14 cellular contexts compared by ENCODE assay signal in the genomic region with DNA sequence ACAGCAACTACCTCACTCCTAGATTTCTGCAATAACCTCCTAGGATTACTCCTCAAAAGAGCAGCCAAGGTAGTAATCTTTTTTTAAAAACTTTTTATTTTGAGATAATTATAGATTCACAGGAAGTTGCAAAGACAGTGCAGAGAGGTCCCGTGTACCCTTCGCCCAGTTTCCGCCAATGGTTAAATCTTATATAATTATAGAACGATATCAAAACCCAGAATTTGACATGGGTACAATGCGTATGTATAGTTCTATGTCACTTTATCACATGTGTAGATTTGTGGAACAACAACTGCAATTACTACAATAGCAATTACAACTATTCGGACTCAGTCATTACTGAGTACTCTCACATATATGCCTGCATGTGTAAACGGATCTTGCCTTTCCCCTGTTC.
DNase-seq lines count a peak whose midpoint lies in the region; ATAC-seq and TF ChIP-seq lines count a peak whose summit lies in the region.
"Had no signal": no experiment of that assay in that cellular context is flagged by ENCODE, and none has a peak within 500 bp of the region (broad histone marks: within the 10 kb centered on the region; RNA-seq: fewer than 3 reads in every experiment).

No MANE protein-coding gene starts in this region.

- no peaks in the 10 kb centered on the region for H3K27me3 Mint-ChIP-seq in CD8-positive, alpha-beta T cell (ENCODE audit: low read depth)
- no peaks in the 10 kb centered on the region for H3K27me3 Mint-ChIP-seq in activated naive CD8-positive, alpha-beta T cell treated with anti-CD3 and anti-CD28 coated beads, Interleukin-2, amount 10 ng/mL, durations not matched to agents 7 days and 5 days
- H3K27me3 Mint-ChIP-seq in Calu3 (ENCODE audit: unreplicated experiment): no peaks in the 10 kb centered on the region

- H3K9me3 ChIP-seq in CD8-positive, alpha-beta T cell (ENCODE audit: low read length): no peaks in the 10 kb centered on the region
- H3K9me3 ChIP-seq in psoas muscle: no peaks in the 10 kb centered on the region
- H3K9me3 ChIP-seq: Caco-2 had no signal

- peak overlapping the region; percentile 74 for H3K4me3 Mint-ChIP-seq in CD8-positive, alpha-beta T cell
- H3K4me3 Mint-ChIP-seq in activated naive CD8-positive, alpha-beta T cell treated with anti-CD3 and anti-CD28 coated beads, Interleukin-2, amount 10 ng/mL, durations not matched to agents 7 days and 5 days: peak overlapping the region; percentile 82
- H3K4me3 Mint-ChIP-seq in Calu3 (ENCODE audit: low read depth, unreplicated experiment): no peak overlapping the region

- no peaks in the 10 kb centered on the region for H3K9me3 Mint-ChIP-seq in CD8-positive, alpha-beta T cell
- peaks cover 3% of the 10 kb centered on the region for H3K9me3 Mint-ChIP-seq in activated naive CD8-positive, alpha-beta T cell treated with anti-CD3 and anti-CD28 coated beads, Interleukin-2, amount 10 ng/mL, durations not matched to agents 7 days and 5 days
- H3K9me3 Mint-ChIP-seq in Calu3 (ENCODE audit: low read depth, unreplicated experiment): no peaks in the 10 kb centered on the region

- no peak for ATAC-seq in CD8-positive, alpha-beta T cell
- no peak for ATAC-seq in activated naive CD8-positive, alpha-beta T cell treated with anti-CD3 and anti-CD28 coated beads, Interleukin-2, amount 10 ng/mL, durations not matched to agents 7 days and 5 days (ENCODE audit: low read depth)
- ATAC-seq in psoas muscle: no peak
- no peak for ATAC-seq in HG03159 (IDR thresholded peaks at IDR 0.05; ENCODE audit: unreplicated experiment)

- no peaks in the 10 kb centered on the region for H3K36me3 ChIP-seq in CD8-positive, alpha-beta T cell (ENCODE audit: insufficient read depth, low read length)
- H3K36me3 ChIP-seq in psoas muscle (ENCODE audit: insufficient read depth in 1 of 2, low read depth in 1 of 2): peaks cover 0 to under 1% of the 10 kb centered on the region in 2 donors

- peaks cover 12% of the 10 kb centered on the region for H3K36me3 Mint-ChIP-seq in CD8-positive, alpha-beta T cell
- H3K36me3 Mint-ChIP-seq in activated naive CD8-positive, alpha-beta T cell treated with anti-CD3 and anti-CD28 coated beads, Interleukin-2, amount 10 ng/mL, durations not matched to agents 7 days and 5 days: peaks cover 9% of the 10 kb centered on the region
- no peaks in the 10 kb centered on the region for H3K36me3 Mint-ChIP-seq in Calu3 (ENCODE audit: insufficient read depth, unreplicated experiment)

- no peak for TF ChIP-seq CTCF in CD8-positive, alpha-beta T cell (IDR thresholded peaks at IDR 0.05)
- TF ChIP-seq CTCF in HL-60 (IDR thresholded peaks at IDR 0.05; ENCODE audit: insufficient read depth, low read length) (no peak), psoas muscle (IDR thresholded peaks at IDR 0.05) (no peak), Calu3 (IDR thresholded peaks at IDR 0.05; ENCODE audit: unreplicated experiment) (no peak)

- CTCF ChIA-PET in CD8-positive, alpha-beta T cell (lab: Charles Lee): interaction anchor here (0.7 to 2.3 kb wide), 2 partner anchors 10 to 173 kb away, joined by 5 to 10 read pairs; no protein-coding TSS in a partner anchor
- CTCF ChIA-PET in Calu3 (lab: Charles Lee): no interaction called here

- no peak for DNase-seq in CD8-positive, alpha-beta T cell
- no peak for DNase-seq in HL-60 (ENCODE audit: low read depth in 1 of 2, low spot score in 1 of 2)
- no peak for DNase-seq in activated naive CD8-positive, alpha-beta T cell treated with anti-CD3 and anti-CD28 coated beads, Interleukin-2, amount 10 ng/mL, durations not matched to agents 7 days and 5 days
- no peak for DNase-seq in psoas muscle
- no peak for DNase-seq in Calu3
- DNase-seq in GOT3 (lab: John Stamatoyannopoulos, UW): no peak
- no peak for DNase-seq in A172 (ENCODE audit: low spot score)
- DNase-seq: activated gamma-delta T cell, Caco-2, NCI-H146, NCI-H526, posterior cingulate gyrus, SHP77 had no signal

- intact Hi-C loops in CD8-positive, alpha-beta T cell (cut with DNase I, micrococcal nuclease): loop anchor here in 1 of 2 experiments (5.0 to 10.0 kb wide), 2 partner anchors 50 to 93 kb away; no protein-coding TSS in a partner anchor
- intact Hi-C loops in psoas muscle (cut with DNase I) (no loop called here), Calu3 (cut with micrococcal nuclease; ENCODE audit: unreplicated experiment) (no loop called here)

- H3K27ac ChIP-seq in CD8-positive, alpha-beta T cell (ENCODE audit: low read depth, low read length): peak overlapping the region; percentile 83
- H3K27ac ChIP-seq in HL-60 (replicated peaks) (peak overlapping the region; percentile 74), psoas muscle (peak overlapping the region; percentile 40)

- no peaks in the 10 kb centered on the region for H3K27me3 ChIP-seq in CD8-positive, alpha-beta T cell (ENCODE audit: insufficient read depth, low read length)
- H3K27me3 ChIP-seq in HL-60 (ENCODE audit: insufficient read depth, poor library complexity, severe bottlenecking) (no peaks in the 10 kb centered on the region), psoas muscle (ENCODE audit: insufficient read depth in 3 of 3, low read length in 2 of 3) (no peaks in the 10 kb centered on the region)

- H3K4me3 ChIP-seq in CD8-positive, alpha-beta T cell (ENCODE audit: low read depth, low read length): peak overlapping the region; percentile 8
- H3K4me3 ChIP-seq in HL-60 (replicated peaks; ENCODE audit: insufficient read depth, low read length) (no peak overlapping the region), psoas muscle (no peak overlapping the region)

- no TSS peak for BruUV-seq in Calu3 (replicated peaks; lab: Mats Ljungman, UMichigan)

- WGBS in psoas muscle, 3 donors: 84 to 87% (median 85%) methylated on average over 7 of the region's 7 CpGs

- H3K4me1 Mint-ChIP-seq in CD8-positive, alpha-beta T cell (ENCODE audit: low read depth): peaks cover 69% of the 10 kb centered on the region
- H3K4me1 Mint-ChIP-seq in activated naive CD8-positive, alpha-beta T cell treated with anti-CD3 and anti-CD28 coated beads, Interleukin-2, amount 10 ng/mL, durations not matched to agents 7 days and 5 days: peaks cover 46% of the 10 kb centered on the region
- peaks cover 9% of the 10 kb centered on the region for H3K4me1 Mint-ChIP-seq in Calu3 (ENCODE audit: low read depth, unreplicated experiment)

- peak overlapping the region; percentile 93 for H3K27ac Mint-ChIP-seq in CD8-positive, alpha-beta T cell
- peak overlapping the region; percentile 83 for H3K27ac Mint-ChIP-seq in activated naive CD8-positive, alpha-beta T cell treated with anti-CD3 and anti-CD28 coated beads, Interleukin-2, amount 10 ng/mL, durations not matched to agents 7 days and 5 days
- no peak overlapping the region for H3K27ac Mint-ChIP-seq in Calu3 (ENCODE audit: unreplicated experiment)

- H3K4me1 ChIP-seq in CD8-positive, alpha-beta T cell (ENCODE audit: insufficient read depth, low read length): peaks cover 58% of the 10 kb centered on the region
- peaks cover 45% of the 10 kb centered on the region for H3K4me1 ChIP-seq in psoas muscle

- POLR2A ChIA-PET in CD8-positive, alpha-beta T cell (lab: Charles Lee): no interaction called here
- POLR2A ChIA-PET in activated naive CD8-positive, alpha-beta T cell treated with anti-CD3 and anti-CD28 coated beads, Interleukin-2, amount 10 ng/mL, durations not matched to agents 7 days and 5 days (lab: Charles Lee): no interaction called here
